ENCODE assay signal across 10 cellular contexts in the genomic region with DNA sequence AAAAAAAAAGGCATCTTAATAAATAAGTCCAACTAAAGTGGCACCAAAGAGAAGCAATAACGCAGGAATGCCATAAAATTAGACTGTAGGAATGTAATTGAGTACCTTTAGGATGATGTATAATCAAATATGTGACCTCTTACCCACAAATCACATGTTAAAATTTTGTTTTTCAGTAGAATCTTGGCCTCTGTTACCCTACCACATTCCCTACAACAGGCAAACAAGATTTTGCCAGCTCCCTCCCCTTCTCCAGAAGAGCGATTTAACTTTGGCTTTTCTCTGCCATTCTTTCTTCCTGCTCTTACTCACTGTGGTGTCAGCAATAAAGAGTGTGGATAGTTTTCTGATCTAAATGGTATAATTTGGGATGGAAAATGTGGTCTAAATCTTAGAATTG.
"Had no signal": no experiment of that assay in that cellular context is flagged by ENCODE, and none has a peak within 500 bp of the region (broad histone marks: within the 10 kb centered on the region; RNA-seq: fewer than 3 reads in every experiment).

No MANE protein-coding gene starts in this region.

- FAIRE-seq: bronchial epithelial cell, frontal cortex had no signal

- H3K9me3 ChIP-seq: neutrophil had no signal

- H3K27me3 ChIP-seq: stomach, tibial nerve had no signal

- H3K4me3 ChIP-seq: stomach, tibial nerve had no signal

- DNase-seq: activated CD4-positive, alpha-beta memory T cell treated with anti-CD3 and anti-CD28 coated beads for 36 hours; activated gamma-delta T cell; activated T-cell treated with anti-CD3 and anti-CD28 coated beads, Interleukin-2, amount 50 U/mL, for 48 hours; posterior cingulate gyrus; stomach; T-helper 9 cell had no signal

- H3K27ac ChIP-seq: neutrophil, tibial nerve had no signal

- H3K36me3 ChIP-seq: neutrophil, stomach, tibial nerve had no signal
